Comparison of ENCODE assay signal across 8 cellular contexts in genomic region chr1:230270185-230270939, GRCh38.
DNase-seq lines count a peak whose midpoint lies in the region; ATAC-seq and TF ChIP-seq lines count a peak whose summit lies in the region.

No MANE protein-coding gene starts in this region.

- CTCF ChIA-PET in activated CD4-positive, alpha-beta memory T cell treated with anti-CD3 and anti-CD28 coated beads, Interleukin-2, amount 10 ng/mL, durations not matched to agents 7 days and 5 days (lab: Charles Lee): interaction anchor here (0.6 kb wide), 1 partner anchor 1014 kb away, joined by 4 read pairs; no protein-coding TSS in a partner anchor

- peaks cover 3% of the 10 kb centered on the region for H3K36me3 Mint-ChIP-seq in activated CD4-positive, alpha-beta memory T cell treated with anti-CD3 and anti-CD28 coated beads, Interleukin-2, amount 10 ng/mL, durations not matched to agents 7 days and 5 days (ENCODE audit: low read depth)
- H3K36me3 Mint-ChIP-seq in naive B cell: peaks cover 8 to 9% of the 10 kb centered on the region in 2 donors

- H3K4me3 ChIP-seq in foreskin fibroblast (ENCODE audit: low read depth in 1 of 2, low read length in 2 of 2): no peak overlapping the region

- no peak for TF ChIP-seq CTCF in foreskin fibroblast (IDR thresholded peaks at IDR 0.05; ENCODE audit: low read depth, low read length)

- peak overlapping the region; percentile 22 for H3K4me3 Mint-ChIP-seq in activated CD4-positive, alpha-beta memory T cell treated with anti-CD3 and anti-CD28 coated beads, Interleukin-2, amount 10 ng/mL, durations not matched to agents 7 days and 5 days
- H3K4me3 Mint-ChIP-seq in naive B cell: peak overlapping the region in 7 of 8 donors; percentile 23 to 77 (median 73)

- H3K4me1 Mint-ChIP-seq in activated CD4-positive, alpha-beta memory T cell treated with anti-CD3 and anti-CD28 coated beads, Interleukin-2, amount 10 ng/mL, durations not matched to agents 7 days and 5 days: peaks cover 35% of the 10 kb centered on the region
- H3K4me1 Mint-ChIP-seq in naive B cell: peaks cover 38 to 67% (median 42%) of the 10 kb centered on the region in 3 donors

- no peaks in the 10 kb centered on the region for H3K9me3 Mint-ChIP-seq in activated CD4-positive, alpha-beta memory T cell treated with anti-CD3 and anti-CD28 coated beads, Interleukin-2, amount 10 ng/mL, durations not matched to agents 7 days and 5 days
- H3K9me3 Mint-ChIP-seq in naive B cell: no peaks in the 10 kb centered on the region

- ATAC-seq in Right ventricle myocardium superior (ENCODE audit: poor library complexity) (peak; percentile 14), Right ventricle myocardium inferior (no peak), HG03457 (IDR thresholded peaks at IDR 0.05; ENCODE audit: unreplicated experiment) (peak; percentile 47), naive B cell (ENCODE audit: low read depth in 2 of 2) (peak; percentile 46 to 53), HG03280 (IDR thresholded peaks at IDR 0.05; ENCODE audit: unreplicated experiment) (no peak)

- POLR2A ChIA-PET in activated CD4-positive, alpha-beta memory T cell treated with anti-CD3 and anti-CD28 coated beads, Interleukin-2, amount 10 ng/mL, durations not matched to agents 7 days and 5 days (lab: Charles Lee): interaction anchor here (0.9 kb wide), 1 partner anchor 157 kb away, joined by 3 read pairs; no protein-coding TSS in a partner anchor

- H3K27me3 Mint-ChIP-seq in activated CD4-positive, alpha-beta memory T cell treated with anti-CD3 and anti-CD28 coated beads, Interleukin-2, amount 10 ng/mL, durations not matched to agents 7 days and 5 days: no peaks in the 10 kb centered on the region
- no peaks in the 10 kb centered on the region for H3K27me3 Mint-ChIP-seq in naive B cell

- DNase-seq in Right ventricle myocardium superior: peak; percentile 6
- DNase-seq in Right ventricle myocardium inferior (ENCODE audit: missing footprints): no peak
- DNase-seq in activated CD4-positive, alpha-beta memory T cell treated with anti-CD3 and anti-CD28 coated beads, Interleukin-2, amount 10 ng/mL, durations not matched to agents 7 days and 5 days: no peak
- DNase-seq in naive B cell: no peak
- DNase-seq in foreskin fibroblast: no peak
- no peak for DNase-seq in mesenteric fat pad (ENCODE audit: low spot score)

- peak overlapping the region; percentile 61 for H3K27ac Mint-ChIP-seq in activated CD4-positive, alpha-beta memory T cell treated with anti-CD3 and anti-CD28 coated beads, Interleukin-2, amount 10 ng/mL, durations not matched to agents 7 days and 5 days
- H3K27ac Mint-ChIP-seq in naive B cell: peak overlapping the region; percentile 62 to 94 (median 80)

- intact Hi-C loops in Right ventricle myocardium superior (cut with DNase I) (no loop called here), Right ventricle myocardium inferior (cut with DNase I) (no loop called here)

Comparison
In these comparisons a context has a peak if more than half of its experiments do, and no peak if none do; other contexts are left out.
1. ATAC-seq: peak in Right ventricle myocardium superior (single experiment), HG03457 (single experiment) and naive B cell (2 of 2); none in Right ventricle myocardium inferior (single experiment) and HG03280 (single experiment).